In genomic region chr13:41085961-41086360, GRCh38 we compare ENCODE assay signal across 1 cellular context.
TF ChIP-seq lines count a peak whose summit lies in the region.

No MANE protein-coding gene starts in this region.

TF ChIP-seq in WTC11, 78 proteins besides CTCF, POLR2A, EP300 and RAD21 (continued from another document):
- TF ChIP-seq IRF1 (CRISPR knock-in tag; IDR thresholded peaks at IDR 0.05) (no peak), ATF2 (CRISPR knock-in tag; IDR thresholded peaks at IDR 0.05; ENCODE audit: borderline replicate concordance, low read depth) (no peak), ARID4B (CRISPR knock-in tag; IDR thresholded peaks at IDR 0.05; ENCODE audit: borderline replicate concordance) (no peak), MXD4 (CRISPR knock-in tag; IDR thresholded peaks at IDR 0.05; ENCODE audit: borderline replicate concordance) (no peak), CBFB (CRISPR knock-in tag; IDR thresholded peaks at IDR 0.05; ENCODE audit: low read depth) (no peak), FOXK1 (CRISPR knock-in tag; IDR thresholded peaks at IDR 0.05) (no peak)
